In genomic region chr14:60251877-60252276, GRCh38 we compare ENCODE assay signal across 2 cellular contexts.
TF ChIP-seq lines count a peak whose summit lies in the region.

No MANE protein-coding gene starts in this region.

TF ChIP-seq in H1, 55 proteins besides CTCF, POLR2A, EP300 and RAD21 (continued from another document):
- TF ChIP-seq TAF7 (optimal IDR thresholded peaks at IDR 0.05; ENCODE audit: borderline replicate concordance, low read depth, low read length) (no peak), EGR1 (IDR thresholded peaks at IDR 0.05; ENCODE audit: borderline replicate concordance, low read depth, low read length) (no peak), HDAC2 (IDR thresholded peaks at IDR 0.05; ENCODE audit: borderline replicate concordance in 1 of 2, low read depth in 2 of 2, low read length in 2 of 2) (no peak), SP2 (IDR thresholded peaks at IDR 0.05; ENCODE audit: low read length) (no peak), TCF12 (IDR thresholded peaks at IDR 0.05; ENCODE audit: low read depth, low read length) (no peak), BCL11A (IDR thresholded peaks at IDR 0.05; ENCODE audit: low read depth in 2 of 2, low read length in 2 of 2) (no peak), ZNF274 (IDR thresholded peaks at IDR 0.05; ENCODE audit: borderline replicate concordance, extremely low read depth, low read length) (no peak), TEAD4 (IDR thresholded peaks at IDR 0.05; ENCODE audit: low read depth, low read length) (no peak)

TF ChIP-seq in GM12891, 5 proteins besides CTCF, POLR2A, EP300 and RAD21 (continued from another document):
- TF ChIP-seq PAX5 (IDR thresholded peaks at IDR 0.05; ENCODE audit: insufficient read depth, low read length, severe bottlenecking) (no peak), POLR2AphosphoS5 (IDR thresholded peaks at IDR 0.05; ENCODE audit: low read depth, low read length) (no peak), POU2F2 (IDR thresholded peaks at IDR 0.05; ENCODE audit: low read depth, low read length) (no peak), SPI1 (IDR thresholded peaks at IDR 0.05; ENCODE audit: low read depth, low read length) (no peak)
